In genomic region chr1:214004795-214005194, GRCh38 we compare ENCODE assay signal across 17 cellular contexts. TPM values are rescaled to one million over a fixed set of nuclear protein-coding genes. Genes with fewer than 3 reads are reported as not detected.
DNase-seq lines count a peak whose midpoint lies in the region; ATAC-seq and TF ChIP-seq lines count a peak whose summit lies in the region.
"Had no signal": no experiment of that assay in that cellular context is flagged by ENCODE, and none has a peak within 500 bp of the region (broad histone marks: within the 10 kb centered on the region; RNA-seq: fewer than 3 reads in every experiment).

No MANE protein-coding gene starts in this region.

- CTCF ChIA-PET in WTC11 (lab: Charles Lee): no interaction called here

- no peak overlapping the region for H3K4me3 Mint-ChIP-seq in WTC11
- H3K4me3 Mint-ChIP-seq: CD14-positive monocyte; CD8-positive, alpha-beta T cell had no signal

- no peaks in the 10 kb centered on the region for H3K27me3 Mint-ChIP-seq in WTC11 (ENCODE audit: low read depth)

- POLR2A ChIA-PET in WTC11 (lab: Charles Lee): no interaction called here

- peak in 2 of 3 experiments; percentile 19 to 22 for DNase-seq in NCI-H1417 (lab: John Stamatoyannopoulos, UW)
- DNase-seq in NCI-H1417 treated with DMSO at 0.1 percent for 48 hours (lab: John Stamatoyannopoulos, UW): no peak
- no peak for DNase-seq in WTC11 (ENCODE audit: low spot score)
- DNase-seq in globus pallidus (ENCODE audit: low spot score): peak; percentile 35
- no peak for DNase-seq in substantia nigra (lab: John Stamatoyannopoulos, UW)
- DNase-seq in activated CD4-positive, alpha-beta T cell treated with anti-CD3 and anti-CD28 coated beads for 48 hours: no peak
- no peak for DNase-seq in activated CD4-positive, alpha-beta T cell treated with anti-CD3 and anti-CD28 coated beads, Interleukin-2, amount 50 U/mL, for 48 hours
- no peak for DNase-seq in foreskin melanocyte
- DNase-seq: CD8-positive, alpha-beta T cell; COR-L47; DMS53 had no signal

- ATAC-seq in WTC11: no peak
- ATAC-seq: CD8-positive, alpha-beta T cell; GM12878; HCT116 had no signal

- H3K4me1 Mint-ChIP-seq in WTC11: peaks cover 16% of the 10 kb centered on the region
- H3K4me1 Mint-ChIP-seq: CD14-positive monocyte had no signal

- no peak for TF ChIP-seq CTCF in WTC11 (IDR thresholded peaks at IDR 0.05)

- no peaks in the 10 kb centered on the region for H3K36me3 Mint-ChIP-seq in WTC11
- H3K36me3 Mint-ChIP-seq: CD14-positive monocyte; CD8-positive, alpha-beta T cell had no signal

- peak overlapping the region; percentile 76 for H3K27ac ChIP-seq in substantia nigra (ENCODE audit: low read depth, low read length, poor library complexity, severe bottlenecking)
- H3K27ac ChIP-seq: 22Rv1, HL-60 had no signal

- H3K9me3 Mint-ChIP-seq in WTC11: no peaks in the 10 kb centered on the region
- H3K9me3 Mint-ChIP-seq: CD8-positive, alpha-beta T cell had no signal

- no peak overlapping the region for H3K27ac Mint-ChIP-seq in WTC11
- H3K27ac Mint-ChIP-seq: CD14-positive monocyte; CD8-positive, alpha-beta T cell had no signal

TF ChIP-seq in WTC11, 78 proteins besides CTCF, POLR2A, EP300 and RAD21:
- TF ChIP-seq ZNF396 (CRISPR knock-in tag; IDR thresholded peaks at IDR 0.05; ENCODE audit: borderline replicate concordance) (no peak), TEAD1 (CRISPR knock-in tag; IDR thresholded peaks at IDR 0.05) (no peak), MXD4 (CRISPR knock-in tag; IDR thresholded peaks at IDR 0.05; ENCODE audit: borderline replicate concordance) (no peak), MYBL2 (CRISPR knock-in tag; IDR thresholded peaks at IDR 0.05) (no peak), ZNF317 (CRISPR knock-in tag; IDR thresholded peaks at IDR 0.05; ENCODE audit: borderline replicate concordance, low read depth) (peak; percentile 90), ATF3 (CRISPR knock-in tag; conservative IDR thresholded peaks at IDR 0.05) (no peak)
TF ChIP-seq in WTC11: peak in this region for 1.

RNA-seq across cellular contexts. Expression of gene PROX1, which starts 17.0 kb away (rescaled TPM):
- total RNA-seq in WTC11 (2021): 3.0 to 3.8 TPM (median 3.3 TPM) in 3 replicates
- total RNA-seq: A673; CD8-positive, alpha-beta T cell had no signal

Comparison
In these comparisons a context has a peak if more than half of its experiments do, and no peak if none do; other contexts are left out.
1. DNase-seq: peak in NCI-H1417 (2 of 3) and globus pallidus (single experiment); none in NCI-H1417 treated with DMSO at 0.1 percent for 48 hours (single experiment), WTC11 (single experiment), substantia nigra (0 of 49), activated CD4-positive, alpha-beta T cell treated with anti-CD3 and anti-CD28 coated beads for 48 hours (single experiment), activated CD4-positive, alpha-beta T cell treated with anti-CD3 and anti-CD28 coated beads, Interleukin-2, amount 50 U/mL, for 48 hours (0 of 2) and foreskin melanocyte (single experiment).